In the genomic region with DNA sequence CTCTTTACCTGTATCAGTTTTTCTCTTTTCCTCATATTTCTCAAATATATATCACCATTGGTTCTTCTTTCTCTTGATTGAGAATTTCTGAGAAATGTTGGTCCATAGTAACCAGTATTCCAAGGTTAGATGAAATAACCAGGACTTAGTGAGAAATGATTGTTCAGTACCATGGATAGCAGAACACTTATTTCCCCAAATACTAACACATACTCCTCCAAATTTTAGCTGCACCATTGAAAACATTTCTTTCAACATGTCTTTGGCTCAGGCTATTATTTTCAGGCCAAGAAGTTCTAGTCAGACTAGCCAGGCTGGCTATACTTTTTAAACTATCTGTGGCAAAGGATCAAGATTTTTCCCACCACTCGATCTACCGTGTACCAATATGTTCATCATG, we compare ENCODE assay signal across 30 cellular contexts.
DNase-seq lines count a peak whose midpoint lies in the region; ATAC-seq, FAIRE-seq and TF ChIP-seq lines count a peak whose summit lies in the region.
"Had no signal": no experiment of that assay in that cellular context is flagged by ENCODE, and none has a peak within 500 bp of the region (broad histone marks: within the 10 kb centered on the region; RNA-seq: fewer than 3 reads in every experiment).

No MANE protein-coding gene starts in this region.

- no peak overlapping the region for H3K4me2 ChIP-seq in astrocyte (ENCODE audit: low read length)
- H3K4me2 ChIP-seq: smooth muscle cell had no signal

- peak; percentile 11 for DNase-seq in MCF 10A (ENCODE audit: unreplicated experiment)
- DNase-seq in breast epithelium (ENCODE audit: low spot score in 2 of 2) = no peak
- peak; percentile 9 for DNase-seq in astrocyte (ENCODE audit: low read depth)
- peak; percentile 40 for DNase-seq in fibroblast of mammary gland (ENCODE audit: low read depth)
- peak; percentile 12 for DNase-seq in myocyte (ENCODE audit: low read depth)
- no peak for DNase-seq in stimulated activated CD4-positive, alpha-beta T cell treated with anti-CD3 and anti-CD28 coated beads, Interleukin-4, amount 100 ng/mL, for 24 hours
- DNase-seq in natural killer cell = no peak
- DNase-seq: 8988T; activated CD4-positive, CD25-positive, alpha-beta regulatory T cell treated with anti-CD3 and anti-CD28 coated beads, Interleukin-2, amount 50 U/mL, for 72 hours; activated CD8-positive, alpha-beta T cell treated with anti-CD3 and anti-CD28 coated beads for 36 hours; body of pancreas; CD8-positive, alpha-beta T cell; effector CD4-positive, alpha-beta T cell; EL; hypothalamus; left ventricle myocardium superior; NCI-H1048; NCI-H2029; stimulated activated CD4-positive, alpha-beta T cell treated with anti-CD3 and anti-CD28 coated beads, Interleukin-1b, Interleukin-23, amount 100 ng/mL, for 48 hours; stomach; T-helper 17 cell; tibial artery had no signal

- no peaks in the 10 kb centered on the region for H3K79me2 ChIP-seq in astrocyte (ENCODE audit: insufficient read depth, low read length)

- no peaks in the 10 kb centered on the region for H3K4me1 ChIP-seq in breast epithelium
- H3K4me1 ChIP-seq in astrocyte (ENCODE audit: insufficient read depth, low read length) = no peaks in the 10 kb centered on the region
- H3K4me1 ChIP-seq: body of pancreas, stomach, tibial artery had no signal

- no peak overlapping the region for H3K27ac Mint-ChIP-seq in MCF 10A (ENCODE audit: low read depth, unreplicated experiment)
- no peak overlapping the region for H3K27ac Mint-ChIP-seq in astrocyte (ENCODE audit: unreplicated experiment)
- no peak overlapping the region for H3K27ac Mint-ChIP-seq in natural killer cell
- H3K27ac Mint-ChIP-seq: activated CD8-positive, alpha-beta T cell treated with anti-CD3 and anti-CD28 coated beads for 36 hours; activated naive CD8-positive, alpha-beta T cell; activated T-helper 2 cell treated with anti-CD3 and anti-CD28 coated beads, Interferon-gamma antibody, Interleukin-2, Interleukin-4, amounts not matched to agents 10 μg/mL and 5 μg/mL and 100 μg/mL, durations not matched to agents 14 hours and 24 hours and 36 hours; B cell; CD8-positive, alpha-beta T cell; nephron; T-helper 17 cell had no signal

- no peak for TF ChIP-seq POLR2A in breast epithelium (IDR thresholded peaks at IDR 0.05)

- no peak overlapping the region for H3K9ac ChIP-seq in astrocyte (ENCODE audit: low read length)

- no peak for FAIRE-seq in astrocyte (lab: Jason Lieb, UNC)
- FAIRE-seq: islet of Langerhans had no signal

- no peak overlapping the region for H3K4me3 ChIP-seq in breast epithelium
- no peak overlapping the region for H3K4me3 ChIP-seq in astrocyte (ENCODE audit: insufficient read depth, low read depth, low read length)
- H3K4me3 ChIP-seq in fibroblast of mammary gland (ENCODE audit: control insufficient read depth, low read depth, low read length) = no peak overlapping the region
- H3K4me3 ChIP-seq: body of pancreas, SK-N-MC, smooth muscle cell, stomach, tibial artery had no signal

- TF ChIP-seq CTCF in MCF 10A (IDR thresholded peaks at IDR 0.05; ENCODE audit: unreplicated experiment) (no peak), breast epithelium (IDR thresholded peaks at IDR 0.05) (no peak), astrocyte (IDR thresholded peaks at IDR 0.05; ENCODE audit: insufficient read depth, low read depth, low read length) (no peak), fibroblast of mammary gland (conservative IDR thresholded peaks at IDR 0.05; ENCODE audit: control insufficient read depth, insufficient read depth, low read depth, low read length) (no peak), natural killer cell (IDR thresholded peaks at IDR 0.05) (no peak)

- intact Hi-C loops in MCF 10A (cut with micrococcal nuclease) = no loop called here
- intact Hi-C loops in breast epithelium (cut with DNase I; ENCODE audit: low total_unique reads) = no loop called here
- intact Hi-C loops in natural killer cell (cut with micrococcal nuclease) = no loop called here

- BruUV-seq in MCF 10A (replicated peaks; lab: Mats Ljungman, UMichigan) = no TSS peak

- no peaks in the 10 kb centered on the region for H3K27me3 Mint-ChIP-seq in MCF 10A (ENCODE audit: insufficient read depth, unreplicated experiment)
- H3K27me3 Mint-ChIP-seq in astrocyte (ENCODE audit: low read depth, unreplicated experiment) = peaks cover 2% of the 10 kb centered on the region
- H3K27me3 Mint-ChIP-seq in natural killer cell (ENCODE audit: low read depth in 2 of 2) = peaks cover 0 to 2% of the 10 kb centered on the region in 2 donors

- POLR2A ChIA-PET in MCF 10A (lab: Yijun Ruan, JAX) = interaction anchor here (0.7 to 1.1 kb wide), 4 partner anchors 10 to 149 kb away, joined by 3 read pairs; no protein-coding TSS in a partner anchor

- no peaks in the 10 kb centered on the region for H3K9me3 Mint-ChIP-seq in MCF 10A (ENCODE audit: unreplicated experiment)
- H3K9me3 Mint-ChIP-seq in astrocyte (ENCODE audit: unreplicated experiment) = peaks cover 5% of the 10 kb centered on the region
- peaks cover 6% of the 10 kb centered on the region in 2 donors for H3K9me3 Mint-ChIP-seq in natural killer cell

- ATAC-seq in HG03442 (IDR thresholded peaks at IDR 0.05; ENCODE audit: unreplicated experiment) = no peak
- no peak for ATAC-seq in natural killer cell
- ATAC-seq: activated CD8-positive, alpha-beta T cell treated with anti-CD3 and anti-CD28 coated beads for 36 hours; body of pancreas; CD8-positive, alpha-beta T cell; left ventricle myocardium superior; T-helper 17 cell had no signal

- H3K36me3 ChIP-seq in breast epithelium = no peaks in the 10 kb centered on the region
- H3K36me3 ChIP-seq in astrocyte (ENCODE audit: insufficient read depth, low read length) = no peaks in the 10 kb centered on the region
- H3K36me3 ChIP-seq: stomach, tibial artery had no signal

- H3K4me1 Mint-ChIP-seq in MCF 10A (ENCODE audit: insufficient read depth, unreplicated experiment) (no peaks in the 10 kb centered on the region), astrocyte (ENCODE audit: low read depth, unreplicated experiment) (no peaks in the 10 kb centered on the region), natural killer cell (no peaks in the 10 kb centered on the region)
- H3K4me1 Mint-ChIP-seq: B cell, nephron, T-helper 17 cell had no signal

- H3K4me3 Mint-ChIP-seq in MCF 10A (ENCODE audit: unreplicated experiment) = no peak overlapping the region
- H3K4me3 Mint-ChIP-seq in astrocyte (ENCODE audit: unreplicated experiment) = no peak overlapping the region
- no peak overlapping the region for H3K4me3 Mint-ChIP-seq in natural killer cell
- H3K4me3 Mint-ChIP-seq: activated CD8-positive, alpha-beta T cell treated with anti-CD3 and anti-CD28 coated beads for 36 hours; activated naive CD8-positive, alpha-beta T cell; B cell; CD8-positive, alpha-beta T cell; nephron; T-helper 17 cell had no signal

- peaks cover 6 to 8% of the 10 kb centered on the region in 2 donors for H3K9me3 ChIP-seq in breast epithelium
- H3K9me3 ChIP-seq in astrocyte (ENCODE audit: insufficient read depth, low read depth, low read length) = no peaks in the 10 kb centered on the region

- CTCF ChIA-PET in MCF 10A (lab: Yijun Ruan, JAX) = interaction anchor here (0.6 kb wide), 2 partner anchors 16 to 159 kb away, joined by 3 to 4 read pairs; no protein-coding TSS in a partner anchor

- H2AFZ ChIP-seq in astrocyte (ENCODE audit: low read depth, low read length) = no peak overlapping the region

- H3K36me3 Mint-ChIP-seq in MCF 10A (ENCODE audit: insufficient read depth, unreplicated experiment) (no peaks in the 10 kb centered on the region), astrocyte (ENCODE audit: low read depth, unreplicated experiment) (no peaks in the 10 kb centered on the region), natural killer cell (no peaks in the 10 kb centered on the region)
- H3K36me3 Mint-ChIP-seq: CD8-positive, alpha-beta T cell had no signal

- H3K27me3 ChIP-seq in breast epithelium (no peaks in the 10 kb centered on the region), astrocyte (ENCODE audit: insufficient read depth, low read length) (no peaks in the 10 kb centered on the region)
- H3K27me3 ChIP-seq: body of pancreas, stomach, tibial artery had no signal

- no peaks in the 10 kb centered on the region for H4K20me1 ChIP-seq in astrocyte (ENCODE audit: insufficient read depth, low read length)

- H3K27ac ChIP-seq in breast epithelium (no peak overlapping the region), astrocyte (ENCODE audit: low read depth, low read length) (no peak overlapping the region)
- H3K27ac ChIP-seq: body of pancreas, SK-N-MC, stomach, tibial artery had no signal

Comparison
In these comparisons a context has a peak if more than half of its experiments do, and no peak if none do; other contexts are left out.
1. DNase-seq: peak in MCF 10A (single experiment), astrocyte (single experiment), fibroblast of mammary gland (single experiment) and myocyte (single experiment); none in breast epithelium (0 of 2), stimulated activated CD4-positive, alpha-beta T cell treated with anti-CD3 and anti-CD28 coated beads, Interleukin-4, amount 100 ng/mL, for 24 hours (single experiment) and natural killer cell (single experiment).